8 cellular contexts compared by ENCODE assay signal in genomic region chr16:28538733-28539596, GRCh38. TPM values are rescaled to one million over a fixed set of nuclear protein-coding genes. Genes with fewer than 3 reads are reported as not detected.
DNase-seq lines count a peak whose midpoint lies in the region; ATAC-seq, FAIRE-seq and TF ChIP-seq lines count a peak whose summit lies in the region.

Gene NUPR1 (minus strand): TSS chr16:28538974. CDS start chr16:28538907, 67 bp downstream.

- peak within 1 kb of the TSS; percentile 94 to 98 for H3K9ac ChIP-seq in stomach smooth muscle (ENCODE audit: low read length in 2 of 2)

- DNase-seq in HTR-8/SVneo (ENCODE audit: insufficient read length, low spot score): peak; percentile 57
- DNase-seq in breast epithelium (ENCODE audit: low spot score in 2 of 2): peak; percentile 98 to 99
- DNase-seq in kidney tubule cell (ENCODE audit: low spot score): peak; percentile 76
- no peak for DNase-seq in NCI-H2227 treated with DMSO at 0.1 percent for 48 hours (lab: John Stamatoyannopoulos, UW)
- no peak for DNase-seq in T-helper 2 cell treated with Interferon-gamma antibody and Interleukin-4, amounts not matched to agents 5 μg/mL and 100 μg/mL, for 36 hours (ENCODE audit: low spot score)

- ATAC-seq in GM18519 (IDR thresholded peaks at IDR 0.05; ENCODE audit: low FRiP score, unreplicated experiment): no peak
- no peak for ATAC-seq in HG03457 (IDR thresholded peaks at IDR 0.05; ENCODE audit: unreplicated experiment)

- H3K27me3 ChIP-seq in breast epithelium (no peaks in the 10 kb centered on the region), stomach smooth muscle (ENCODE audit: control insufficient read depth in 1 of 2, insufficient read depth in 2 of 2, low read length in 2 of 2) (no peaks in the 10 kb centered on the region)

- no peak within 1 kb of the TSS for H3K27ac Mint-ChIP-seq in T-helper 2 cell treated with Interferon-gamma antibody and Interleukin-4, amounts not matched to agents 5 μg/mL and 100 μg/mL, for 36 hours

- no peak for FAIRE-seq in HTR-8/SVneo (lab: Jason Lieb, UNC)

- H3K4me3 Mint-ChIP-seq in T-helper 2 cell treated with Interferon-gamma antibody and Interleukin-4, amounts not matched to agents 5 μg/mL and 100 μg/mL, for 36 hours: no peak within 1 kb of the TSS

- no peaks in the 10 kb centered on the region for H3K9me3 ChIP-seq in breast epithelium
- no peaks in the 10 kb centered on the region for H3K9me3 ChIP-seq in stomach smooth muscle (ENCODE audit: control insufficient read depth in 2 of 2, low read length in 2 of 2)

- H3K27ac ChIP-seq in breast epithelium (peak within 1 kb of the TSS; percentile 99), stomach smooth muscle (ENCODE audit: low read length) (peak within 1 kb of the TSS; percentile 96)

- H3K4me1 ChIP-seq in breast epithelium (peaks cover 0 to 8% of the 10 kb centered on the region in 2 donors), stomach smooth muscle (ENCODE audit: control insufficient read depth, insufficient read depth, low read length) (peaks cover 25% of the 10 kb centered on the region)

- H3K27me3 Mint-ChIP-seq in T-helper 2 cell treated with Interferon-gamma antibody and Interleukin-4, amounts not matched to agents 5 μg/mL and 100 μg/mL, for 36 hours (ENCODE audit: low read depth): no peaks in the 10 kb centered on the region

- peak; percentile 94 for TF ChIP-seq POLR2A in breast epithelium (IDR thresholded peaks at IDR 0.05)

- peaks cover 4% of the 10 kb centered on the region for H3K9me3 Mint-ChIP-seq in T-helper 2 cell treated with Interferon-gamma antibody and Interleukin-4, amounts not matched to agents 5 μg/mL and 100 μg/mL, for 36 hours

- H3K36me3 ChIP-seq in breast epithelium: no peaks in the 10 kb centered on the region
- H3K36me3 ChIP-seq in stomach smooth muscle (ENCODE audit: control insufficient read depth in 2 of 2, insufficient read depth in 2 of 2, low read length in 2 of 2): peaks cover 10 to 17% of the 10 kb centered on the region in 2 donors

- no peaks in the 10 kb centered on the region for H3K36me3 Mint-ChIP-seq in T-helper 2 cell treated with Interferon-gamma antibody and Interleukin-4, amounts not matched to agents 5 μg/mL and 100 μg/mL, for 36 hours (ENCODE audit: low read depth)

- intact Hi-C loops in breast epithelium (cut with DNase I; ENCODE audit: low total_unique reads): no loop called here

- H3K4me1 Mint-ChIP-seq in T-helper 2 cell treated with Interferon-gamma antibody and Interleukin-4, amounts not matched to agents 5 μg/mL and 100 μg/mL, for 36 hours (ENCODE audit: low read depth): peaks cover 16% of the 10 kb centered on the region

- H3K4me3 ChIP-seq in breast epithelium: peak within 1 kb of the TSS; percentile 56 to 86 (median 69)
- H3K4me3 ChIP-seq in stomach smooth muscle (ENCODE audit: low read length in 2 of 2): peak within 1 kb of the TSS; percentile 67 to 91

- TF ChIP-seq CTCF in breast epithelium (IDR thresholded peaks at IDR 0.05): no peak

RNA-seq across cellular contexts. Expression of gene NUPR1, which starts in this region (rescaled TPM):
- total RNA-seq in breast epithelium: 10 to 100 TPM; 34.2 to 57.0 (median 47.5) TPM

Comparison
In these comparisons a context has a peak if more than half of its experiments do, and no peak if none do; other contexts are left out.
1. DNase-seq: peak in HTR-8/SVneo (single experiment), breast epithelium (2 of 2) and kidney tubule cell (single experiment); none in NCI-H2227 treated with DMSO at 0.1 percent for 48 hours (single experiment) and T-helper 2 cell treated with Interferon-gamma antibody and Interleukin-4, amounts not matched to agents 5 μg/mL and 100 μg/mL, for 36 hours (single experiment).